Comparison of ENCODE assay signal across 23 cellular contexts in genomic region chr3:76942096-76942495, GRCh38.
A peak's percentile ranks its signal among the peaks of the same experiment; 100 is the strongest.
DNase-seq lines count a peak whose midpoint lies in the region; ATAC-seq, FAIRE-seq and TF ChIP-seq lines count a peak whose summit lies in the region.
"Had no signal": no experiment of that assay in that cellular context is flagged by ENCODE, and none has a peak within 500 bp of the region (broad histone marks: within the 10 kb centered on the region; RNA-seq: fewer than 3 reads in every experiment).

No MANE protein-coding gene starts in this region.

- H3K4me1 Mint-ChIP-seq in Caco-2 (ENCODE audit: low read depth, unreplicated experiment) (peaks cover 20% of the 10 kb centered on the region), progenitor cell of endocrine pancreas (ENCODE audit: low read depth) (peaks cover 32% of the 10 kb centered on the region)

- POLR2A ChIA-PET in Caco-2 (lab: Charles Lee), result no interaction called here

- ATAC-seq in HG03280 (IDR thresholded peaks at IDR 0.05; ENCODE audit: unreplicated experiment), result no peak
- ATAC-seq: Right ventricle myocardium inferior, SK-N-SH treated with all-trans-retinoic acid at 6 μM for 48 hours had no signal

- H3K27ac ChIP-seq in HUES6 (ENCODE audit: low read depth, low read length), result 0 out of 2 replicates have a peak overlapping the region, but pooled peaks have one; percentile 14
- H3K27ac ChIP-seq: BLaER1, KMS-11, PC-9, SJCRH30 had no signal

- peaks cover 28% of the 10 kb centered on the region for H3K4me1 ChIP-seq in Caco-2
- peaks cover 11% of the 10 kb centered on the region for H3K4me1 ChIP-seq in HUES6 (ENCODE audit: control insufficient read depth, insufficient read depth, low read length)
- H3K4me1 ChIP-seq: BLaER1, SJCRH30 had no signal

- H3K4me3 Mint-ChIP-seq in Caco-2 (ENCODE audit: unreplicated experiment) (peak overlapping the region; percentile 31), progenitor cell of endocrine pancreas (ENCODE audit: low read depth) (no peak overlapping the region)
- H3K4me3 Mint-ChIP-seq: CD4-positive, alpha-beta T cell; IgD-negative memory B cell had no signal

- H3K4me3 ChIP-seq in Caco-2 (ENCODE audit: low read depth, low read length), result no peak overlapping the region
- H3K4me3 ChIP-seq in HUES6 (ENCODE audit: low read depth, low read length), result no peak overlapping the region
- H3K4me3 ChIP-seq: BLaER1, PC-9, SJCRH30 had no signal

- H3K9me3 ChIP-seq in Caco-2 (no peaks in the 10 kb centered on the region; the same call in 1 of the 2 replicates), HUES6 (ENCODE audit: control insufficient read depth, insufficient read depth, low read depth, low read length) (no peaks in the 10 kb centered on the region)
- H3K9me3 ChIP-seq: BLaER1, SJCRH30 had no signal

- peak in 1 of 2 experiments; percentile 26 for DNase-seq in Caco-2
- DNase-seq in progenitor cell of endocrine pancreas (ENCODE audit: low spot score, unreplicated experiment), result no peak
- DNase-seq in GOT3 (lab: John Stamatoyannopoulos, UW), result no peak
- DNase-seq in 8988T, result no peak
- DNase-seq: CD4-positive, alpha-beta T cell; MM.1S; NCI-H2029; NCI-H446 treated with DMSO at 0.1 percent for 48 hours; NCI-H526; NCI-H82; NK-92 treated with Interleukin-12 subunit alpha and Interleukin-12 subunit beta, amount 100 ng/mL, for 24 hours; PC-9; SJCRH30 had no signal

- no TSS peak for BruUV-seq in Caco-2 (replicated peaks; lab: Mats Ljungman, UMichigan)

- intact Hi-C loops in Caco-2 (cut with micrococcal nuclease; ENCODE audit: unreplicated experiment), result loop anchor here (5.0 kb wide), 1 partner anchor 70 kb away; no protein-coding TSS in a partner anchor

- H3K36me3 ChIP-seq in Caco-2 (ENCODE audit: control insufficient read depth, insufficient read depth, low read length) (no peaks in the 10 kb centered on the region), HUES6 (ENCODE audit: control insufficient read depth, insufficient read depth, low read length) (no peaks in the 10 kb centered on the region)
- H3K36me3 ChIP-seq: BLaER1, SJCRH30 had no signal

- H3K27me3 Mint-ChIP-seq in Caco-2 (ENCODE audit: insufficient read depth, unreplicated experiment) (no peaks in the 10 kb centered on the region), progenitor cell of endocrine pancreas (no peaks in the 10 kb centered on the region)
- H3K27me3 Mint-ChIP-seq: CD4-positive, alpha-beta T cell; IgD-negative memory B cell had no signal

- H3K36me3 Mint-ChIP-seq in Caco-2 (ENCODE audit: insufficient read depth, unreplicated experiment) (no peaks in the 10 kb centered on the region), progenitor cell of endocrine pancreas (ENCODE audit: insufficient read depth) (peaks cover 14% of the 10 kb centered on the region)
- H3K36me3 Mint-ChIP-seq: IgD-negative memory B cell had no signal

- H3K27ac Mint-ChIP-seq in Caco-2 (ENCODE audit: unreplicated experiment), result no peak overlapping the region
- H3K27ac Mint-ChIP-seq in progenitor cell of endocrine pancreas, result peak overlapping the region; percentile 99
- H3K27ac Mint-ChIP-seq: CD4-positive, alpha-beta T cell; IgD-negative memory B cell had no signal

- FAIRE-seq in islet of Langerhans (lab: Jason Lieb, UNC), result peak; percentile 17
- FAIRE-seq: A204.1, G401.6 had no signal

- TF ChIP-seq CTCF in Caco-2 (IDR thresholded peaks at IDR 0.05; ENCODE audit: insufficient read depth in 1 of 2, low read depth in 1 of 2, low read length in 1 of 2, severe bottlenecking in 1 of 2, unreplicated experiment in 1 of 2) (no peak), progenitor cell of endocrine pancreas (IDR thresholded peaks at IDR 0.05; ENCODE audit: unreplicated experiment) (no peak)

- CTCF ChIA-PET in Caco-2 (lab: Charles Lee), result no interaction called here

- no peaks in the 10 kb centered on the region for H3K27me3 ChIP-seq in Caco-2 (replicated peaks; ENCODE audit: control insufficient read depth, insufficient read depth, low read length)
- H3K27me3 ChIP-seq in HUES6 (ENCODE audit: control insufficient read depth, insufficient read depth, low read length), result no peaks in the 10 kb centered on the region
- H3K27me3 ChIP-seq: BLaER1, SJCRH30 had no signal

- no peak overlapping the region for H3K9ac ChIP-seq in HUES6 (ENCODE audit: low read length)
- H3K9ac ChIP-seq: BLaER1, KMS-11 had no signal

- H3K9me3 Mint-ChIP-seq in Caco-2 (ENCODE audit: unreplicated experiment), result no peaks in the 10 kb centered on the region
- H3K9me3 Mint-ChIP-seq in progenitor cell of endocrine pancreas (ENCODE audit: low read depth), result peaks cover 16% of the 10 kb centered on the region
